Comparison of ENCODE assay signal across 8 cellular contexts in the genomic region with DNA sequence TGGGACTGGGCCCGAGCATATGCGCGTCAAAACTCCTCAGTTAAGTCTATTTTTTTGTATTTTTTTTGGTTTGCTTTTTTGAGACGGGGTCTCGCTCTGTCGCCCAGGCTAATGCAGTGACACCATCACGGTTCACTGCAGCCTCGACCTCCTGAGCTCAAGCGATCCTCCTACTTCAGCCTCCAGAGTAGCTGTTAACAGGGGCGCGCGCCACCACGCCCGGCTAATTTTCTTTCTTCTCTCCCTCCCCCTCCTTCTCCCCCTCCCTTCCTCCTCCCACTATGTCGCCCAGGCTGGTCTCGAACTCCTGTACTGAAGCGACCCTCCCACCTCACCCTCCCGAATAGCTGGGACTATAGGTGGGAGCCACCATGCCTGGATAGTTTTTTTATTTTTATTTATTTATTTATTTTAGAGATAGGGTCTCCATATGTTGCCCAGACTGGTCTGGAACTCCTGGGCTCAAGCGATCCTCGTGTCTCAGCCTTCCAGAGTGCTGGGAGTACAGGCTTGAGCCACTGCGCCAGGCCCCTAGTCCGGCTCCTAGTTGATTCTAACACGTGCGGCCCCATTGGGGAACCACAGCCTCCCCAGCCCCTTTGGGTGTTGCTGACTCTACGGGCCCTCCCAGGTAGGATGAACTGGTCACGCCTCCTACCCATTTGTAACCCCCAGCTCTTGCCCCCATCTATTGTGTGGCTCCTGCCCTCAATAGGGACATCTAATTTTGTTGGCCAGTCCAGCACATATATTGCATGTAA. TPM values are rescaled to one million over a fixed set of nuclear protein-coding genes. Genes with fewer than 3 reads are reported as not detected.
DNase-seq lines count a peak whose midpoint lies in the region; ATAC-seq and TF ChIP-seq lines count a peak whose summit lies in the region.

No MANE protein-coding gene starts in this region.

- H3K36me3 ChIP-seq in mucosa of descending colon (ENCODE audit: low read depth): no peaks in the 10 kb centered on the region

- H3K27ac ChIP-seq in caudate nucleus (ENCODE audit: low read depth, low read length): peak overlapping the region; percentile 74

- H3K4me1 ChIP-seq in mucosa of descending colon (ENCODE audit: low read depth): peaks cover 21% of the 10 kb centered on the region

- ATAC-seq in mucosa of descending colon (no peak), GM18520 (IDR thresholded peaks at IDR 0.05; ENCODE audit: unreplicated experiment) (no peak), HG03565 (IDR thresholded peaks at IDR 0.05; ENCODE audit: unreplicated experiment) (no peak), GM18502 (IDR thresholded peaks at IDR 0.05; ENCODE audit: poor library complexity, unreplicated experiment) (no peak)

- H3K4me3 ChIP-seq in mucosa of descending colon: peak overlapping the region; percentile 48

- no peak for TF ChIP-seq CTCF in mucosa of descending colon (IDR thresholded peaks at IDR 0.05)

- intact Hi-C loops in mucosa of descending colon (cut with DNase I, micrococcal nuclease): no loop called here

- DNase-seq in stimulated activated CD4-positive, alpha-beta T cell treated with anti-CD3 and anti-CD28 coated beads, Interleukin-4, amount 100 ng/mL, for 1 hour: peak; percentile 15
- DNase-seq in stimulated activated CD4-positive, alpha-beta T cell treated with anti-CD3 and anti-CD28 coated beads, Interleukin-4, amount 100 ng/mL, for 24 hours: no peak
- no peak for DNase-seq in caudate nucleus (lab: John Stamatoyannopoulos, UW)
- peak in 1 of 3 donors; percentile 32 for DNase-seq in mucosa of descending colon
- DNase-seq in HUDEP-2 (lab: John Stamatoyannopoulos, UW; ENCODE audit: unreplicated experiment in 76 of 76): no peak

- H3K9me3 ChIP-seq in mucosa of descending colon: no peaks in the 10 kb centered on the region

RNA-seq across cellular contexts. Expression of gene ZNF837, which starts 0.8 kb away (rescaled TPM):
- 1 to 10 TPM; 1.5 to 3.3 (median 2.5) TPM for total RNA-seq in mucosa of descending colon

RNA-seq across cellular contexts. Expression of gene RPS5, which starts 5.4 kb away (rescaled TPM):
- 100 to 1,000 TPM; 692 to 768 (median 754) TPM for total RNA-seq in mucosa of descending colon

RNA-seq across cellular contexts. Expression of gene RNF225, which starts 13.8 kb away (rescaled TPM):
- not detected for total RNA-seq in mucosa of descending colon

RNA-seq across cellular contexts. Expression of gene ZNF497, which starts 19.1 kb away (rescaled TPM):
- total RNA-seq in mucosa of descending colon: 1 to 10 TPM; 1.1 to 1.9 (median 1.2) TPM

RNA-seq across cellular contexts. Expression of gene ZNF584, which starts 26.8 kb away (rescaled TPM):
- total RNA-seq in mucosa of descending colon: 10 to 100 TPM in 1 of 3 donors, 1 to 10 TPM in 2; 5.4 to 15.0 (median 6.9) TPM
